Comparison of ENCODE assay signal across 1 cellular context in the genomic region with DNA sequence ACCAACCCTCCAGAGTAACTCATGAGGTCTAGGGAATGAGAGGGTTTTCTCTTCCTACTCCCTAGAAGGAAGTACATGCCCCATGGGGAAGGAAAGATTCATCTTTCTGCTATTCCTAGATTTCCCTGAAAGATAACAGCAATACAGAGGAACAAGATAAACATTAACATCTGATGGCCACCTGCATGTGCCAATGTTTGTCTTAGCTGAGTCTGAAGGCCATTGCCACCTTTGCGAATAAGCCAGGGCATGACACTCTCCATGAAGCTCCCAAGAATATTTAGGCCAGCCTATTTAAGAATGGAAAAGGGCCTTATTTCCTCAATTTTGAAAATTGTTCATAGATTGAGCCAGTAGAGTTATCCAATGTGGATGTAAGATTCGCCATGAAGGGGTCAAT.
TF ChIP-seq lines count a peak whose summit lies in the region.

No MANE protein-coding gene starts in this region.

TF ChIP-seq in liver, 16 proteins besides CTCF, POLR2A, EP300 and RAD21 (continued from another document):
- TF ChIP-seq, protein P1, sequence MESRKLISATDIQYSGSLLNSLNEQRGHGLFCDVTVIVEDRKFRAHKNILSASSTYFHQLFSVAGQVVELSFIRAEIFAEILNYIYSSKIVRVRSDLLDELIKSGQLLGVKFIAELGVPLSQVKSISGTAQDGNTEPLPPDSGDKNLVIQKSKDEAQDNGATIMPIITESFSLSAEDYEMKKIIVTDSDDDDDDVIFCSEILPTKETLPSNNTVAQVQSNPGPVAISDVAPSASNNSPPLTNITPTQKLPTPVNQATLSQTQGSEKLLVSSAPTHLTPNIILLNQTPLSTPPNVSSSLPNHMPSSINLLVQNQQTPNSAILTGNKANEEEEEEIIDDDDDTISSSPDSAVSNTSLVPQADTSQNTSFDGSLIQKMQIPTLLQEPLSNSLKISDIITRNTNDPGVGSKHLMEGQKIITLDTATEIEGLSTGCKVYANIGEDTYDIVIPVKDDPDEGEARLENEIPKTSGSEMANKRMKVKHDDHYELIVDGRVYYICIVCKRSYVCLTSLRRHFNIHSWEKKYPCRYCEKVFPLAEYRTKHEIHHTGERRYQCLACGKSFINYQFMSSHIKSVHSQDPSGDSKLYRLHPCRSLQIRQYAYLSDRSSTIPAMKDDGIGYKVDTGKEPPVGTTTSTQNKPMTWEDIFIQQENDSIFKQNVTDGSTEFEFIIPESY (IDR thresholded peaks at IDR 0.05) = peak; percentile 38
- TF ChIP-seq YY1 (IDR thresholded peaks at IDR 0.05) (peak; percentile 77), SP1 (IDR thresholded peaks at IDR 0.05) (peak; percentile 66), HNF4G (IDR thresholded peaks at IDR 0.05) (no peak), FOXA2 (IDR thresholded peaks at IDR 0.05) (peak; percentile 66)
TF ChIP-seq in liver: peak in this region for 12.
